ENCODE assay signal across 14 cellular contexts in the genomic region with DNA sequence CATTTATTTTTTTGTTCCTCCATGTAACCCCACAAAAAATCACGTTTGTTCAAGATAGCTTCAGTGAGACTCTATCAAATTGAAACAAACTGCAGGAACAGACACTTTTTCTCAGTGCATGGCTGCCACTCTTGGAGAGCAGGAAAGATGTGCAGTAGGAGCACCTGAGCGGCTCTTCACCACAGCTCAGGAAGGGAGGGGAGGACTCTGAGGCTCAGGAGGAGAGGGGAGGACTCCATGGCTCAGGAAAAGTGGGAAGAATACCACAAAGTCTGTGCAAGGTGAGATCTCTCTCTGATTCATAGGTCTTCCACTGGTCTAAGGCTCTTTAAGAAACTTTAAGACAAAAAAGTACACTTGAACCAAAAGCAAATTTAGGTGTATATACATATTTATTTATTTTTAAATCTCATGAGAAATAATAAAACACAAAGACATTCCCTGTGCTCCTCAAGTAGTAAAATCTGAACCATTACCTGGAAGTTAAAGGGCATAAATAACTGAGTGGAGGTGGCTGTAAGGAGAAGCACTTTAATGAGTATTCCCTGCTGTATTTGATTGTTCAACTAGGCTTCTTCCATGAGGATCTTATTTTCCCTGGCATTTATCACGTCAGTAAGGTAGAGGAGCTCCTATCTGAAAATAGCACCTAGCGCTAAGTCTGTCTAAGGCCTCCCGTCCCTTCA.
DNase-seq lines count a peak whose midpoint lies in the region; ATAC-seq and TF ChIP-seq lines count a peak whose summit lies in the region.
"Had no signal": no experiment of that assay in that cellular context is flagged by ENCODE, and none has a peak within 500 bp of the region (broad histone marks: within the 10 kb centered on the region; RNA-seq: fewer than 3 reads in every experiment).

No MANE protein-coding gene starts in this region.

- peak in 1 of 2 donors; percentile 3 for ATAC-seq in activated T-cell treated with anti-CD3 and anti-CD28 coated beads, Interleukin-2, amount 50 U/mL, for 72 hours (replicated peaks in 1 of 2)
- no peak for ATAC-seq in activated T-helper 17 cell treated with anti-CD3 and anti-CD28 coated beads, Interleukin-2, amount 50 U/mL, for 72 hours (replicated peaks)
- ATAC-seq in stimulated activated effector memory CD8-positive, alpha-beta T cell treated with anti-CD3 and anti-CD28 coated beads, Interleukin-12 subunit alpha, Interleukin-12 subunit beta, amount 100 ng/mL, for 72 hours, result no peak
- no peak for ATAC-seq in upper lobe of left lung (ENCODE audit: low FRiP score in 2 of 2)

- no peaks in the 10 kb centered on the region for H3K27me3 ChIP-seq in upper lobe of left lung
- H3K27me3 ChIP-seq: ovary had no signal

- TF ChIP-seq EP300 in upper lobe of left lung (IDR thresholded peaks at IDR 0.05), result no peak

- H3K4me3 Mint-ChIP-seq in activated T-cell treated with anti-CD3 and anti-CD28 coated beads, Interleukin-2, amount 50 U/mL, for 72 hours, result peak overlapping the region; percentile 42 to 44
- H3K4me3 Mint-ChIP-seq in activated T-helper 17 cell treated with anti-CD3 and anti-CD28 coated beads, Interleukin-2, amount 50 U/mL, for 72 hours, result peak overlapping the region; percentile 46
- peak overlapping the region in 4 of 5 donors; percentile 3 to 64 (median 26) for H3K4me3 Mint-ChIP-seq in immature natural killer cell
- H3K4me3 Mint-ChIP-seq in stimulated activated effector memory CD8-positive, alpha-beta T cell treated with anti-CD3 and anti-CD28 coated beads, Interleukin-12 subunit alpha, Interleukin-12 subunit beta, amount 100 ng/mL, for 72 hours, result no peak overlapping the region

- TF ChIP-seq CTCF in upper lobe of left lung (IDR thresholded peaks at IDR 0.05), result no peak

- no peaks in the 10 kb centered on the region for H3K9me3 ChIP-seq in upper lobe of left lung
- H3K9me3 ChIP-seq: lower lobe of right lung, ovary had no signal

- TF ChIP-seq POLR2A in upper lobe of left lung (IDR thresholded peaks at IDR 0.05), result no peak

- DNase-seq in activated T-cell treated with anti-CD3 and anti-CD28 coated beads, Interleukin-2, amount 50 U/mL, for 72 hours, result no peak
- DNase-seq in activated T-cell treated with anti-CD3 and anti-CD28 coated beads, Interleukin-2, amount 50 U/mL, for 1 hour, result no peak
- DNase-seq in immature natural killer cell (no peak), globus pallidus (ENCODE audit: low spot score) (no peak), upper lobe of left lung (no peak), OCI-M1 (lab: John Stamatoyannopoulos, UW) (no peak)
- no peak for DNase-seq in stimulated activated effector memory CD8-positive, alpha-beta T cell treated with anti-CD3 and anti-CD28 coated beads, Interleukin-12 subunit alpha, Interleukin-12 subunit beta, amount 100 ng/mL, for 72 hours (ENCODE audit: low spot score in 2 of 2)
- DNase-seq: hypothalamus, lower lobe of right lung, NCI-H1436 treated with DMSO at 0.1 percent for 48 hours, ovary, SIG-M5 had no signal

- H3K9me3 Mint-ChIP-seq in activated T-cell treated with anti-CD3 and anti-CD28 coated beads, Interleukin-2, amount 50 U/mL, for 72 hours, result peaks cover 0 to 2% of the 10 kb centered on the region in 2 donors
- H3K9me3 Mint-ChIP-seq in activated T-helper 17 cell treated with anti-CD3 and anti-CD28 coated beads, Interleukin-2, amount 50 U/mL, for 72 hours, result no peaks in the 10 kb centered on the region
- peaks cover 0 to 2% (median 0%) of the 10 kb centered on the region in 6 donors for H3K9me3 Mint-ChIP-seq in immature natural killer cell
- H3K9me3 Mint-ChIP-seq in stimulated activated effector memory CD8-positive, alpha-beta T cell treated with anti-CD3 and anti-CD28 coated beads, Interleukin-12 subunit alpha, Interleukin-12 subunit beta, amount 100 ng/mL, for 72 hours, result no peaks in the 10 kb centered on the region

- H3K27ac ChIP-seq in upper lobe of left lung, result peak overlapping the region in 2 of 4 donors; percentile 15 to 56
- H3K27ac ChIP-seq: cardiac muscle cell, ovary had no signal

- H3K27ac Mint-ChIP-seq in activated T-cell treated with anti-CD3 and anti-CD28 coated beads, Interleukin-2, amount 50 U/mL, for 72 hours, result peak overlapping the region; percentile 61
- H3K27ac Mint-ChIP-seq in activated T-helper 17 cell treated with anti-CD3 and anti-CD28 coated beads, Interleukin-2, amount 50 U/mL, for 72 hours, result peak overlapping the region; percentile 50
- peak overlapping the region; percentile 30 to 76 (median 56) for H3K27ac Mint-ChIP-seq in immature natural killer cell
- peak overlapping the region; percentile 51 for H3K27ac Mint-ChIP-seq in stimulated activated effector memory CD8-positive, alpha-beta T cell treated with anti-CD3 and anti-CD28 coated beads, Interleukin-12 subunit alpha, Interleukin-12 subunit beta, amount 100 ng/mL, for 72 hours

- H3K36me3 Mint-ChIP-seq in activated T-cell treated with anti-CD3 and anti-CD28 coated beads, Interleukin-2, amount 50 U/mL, for 72 hours (ENCODE audit: insufficient read depth in 2 of 2), result peaks cover 0 to 5% of the 10 kb centered on the region in 2 donors
- H3K36me3 Mint-ChIP-seq in activated T-helper 17 cell treated with anti-CD3 and anti-CD28 coated beads, Interleukin-2, amount 50 U/mL, for 72 hours (ENCODE audit: low read depth), result no peaks in the 10 kb centered on the region
- H3K36me3 Mint-ChIP-seq in immature natural killer cell, result no peaks in the 10 kb centered on the region
- no peaks in the 10 kb centered on the region for H3K36me3 Mint-ChIP-seq in stimulated activated effector memory CD8-positive, alpha-beta T cell treated with anti-CD3 and anti-CD28 coated beads, Interleukin-12 subunit alpha, Interleukin-12 subunit beta, amount 100 ng/mL, for 72 hours

- H3K36me3 ChIP-seq in upper lobe of left lung, result no peaks in the 10 kb centered on the region
- H3K36me3 ChIP-seq: cardiac muscle cell, lower lobe of right lung, ovary had no signal

- H3K4me1 ChIP-seq in upper lobe of left lung, result peaks cover 0 to 12% (median 7%) of the 10 kb centered on the region in 4 donors

- no peak overlapping the region for H3K4me3 ChIP-seq in upper lobe of left lung
- H3K4me3 ChIP-seq: cardiac muscle cell, lower lobe of right lung, ovary had no signal

- peaks cover 86% of the 10 kb centered on the region for H3K4me1 Mint-ChIP-seq in activated T-cell treated with anti-CD3 and anti-CD28 coated beads, Interleukin-2, amount 50 U/mL, for 72 hours (ENCODE audit: low read depth)
- H3K4me1 Mint-ChIP-seq in activated T-helper 17 cell treated with anti-CD3 and anti-CD28 coated beads, Interleukin-2, amount 50 U/mL, for 72 hours, result peaks cover 37% of the 10 kb centered on the region
- H3K4me1 Mint-ChIP-seq in immature natural killer cell, result peaks cover 52 to 66% of the 10 kb centered on the region in 2 donors
- H3K4me1 Mint-ChIP-seq in stimulated activated effector memory CD8-positive, alpha-beta T cell treated with anti-CD3 and anti-CD28 coated beads, Interleukin-12 subunit alpha, Interleukin-12 subunit beta, amount 100 ng/mL, for 72 hours, result peaks cover 59% of the 10 kb centered on the region

- H3K27me3 Mint-ChIP-seq in activated T-cell treated with anti-CD3 and anti-CD28 coated beads, Interleukin-2, amount 50 U/mL, for 72 hours (ENCODE audit: low read depth), result no peaks in the 10 kb centered on the region
- H3K27me3 Mint-ChIP-seq in activated T-helper 17 cell treated with anti-CD3 and anti-CD28 coated beads, Interleukin-2, amount 50 U/mL, for 72 hours, result no peaks in the 10 kb centered on the region
- no peaks in the 10 kb centered on the region for H3K27me3 Mint-ChIP-seq in immature natural killer cell (ENCODE audit: low read depth in 3 of 3)

- WGBS in upper lobe of left lung, 2 donors, result 74 to 87% methylated on average over 5 of the region's 5 CpGs
